ENCODE assay signal across 8 cellular contexts in genomic region chr4:1072830-1073446, GRCh38. TPM values are rescaled to one million over a fixed set of nuclear protein-coding genes. Genes with fewer than 3 reads are reported as not detected.
DNase-seq lines count a peak whose midpoint lies in the region; ATAC-seq, FAIRE-seq and TF ChIP-seq lines count a peak whose summit lies in the region.

No MANE protein-coding gene starts in this region.

- CTCF ChIA-PET in HCT116 (lab: Charles Lee) (interaction anchor here (0.9 kb wide), 1 partner anchor 22 kb away, joined by 3 read pairs; no protein-coding TSS in a partner anchor), Panc1 (lab: Charles Lee) (interaction anchor here (0.6 kb wide), 1 partner anchor 188 kb away, joined by 3 read pairs; no protein-coding TSS in a partner anchor)

- RAD21 ChIA-PET in HCT116 (lab: Charles Lee; ENCODE audit: low non-redundant PET in 1 of 2, low total read pairs in 2 of 2, uncharacterized antibody in 2 of 2, unreplicated experiment in 2 of 2): no interaction called here

- H3K36me3 ChIP-seq in HCT116 (ENCODE audit: control insufficient read depth in 1 of 2, insufficient read depth in 2 of 2, low read length in 2 of 2) (no peaks in the 10 kb centered on the region), Panc1 (ENCODE audit: control insufficient read depth, insufficient read depth, low read length) (no peaks in the 10 kb centered on the region), pancreas (no peaks in the 10 kb centered on the region)

- 21 to 24% methylated on average over 11 of the region's 11 CpGs for WGBS in pancreas, 2 donors

- ATAC-seq in HCT116: peak; percentile 99
- peak; percentile 92 for ATAC-seq in Panc1
- ATAC-seq in pancreas: peak; percentile 89 to 97 (median 94)
- no peak for ATAC-seq in HG02610 (IDR thresholded peaks at IDR 0.05; ENCODE audit: unreplicated experiment)
- no peak for ATAC-seq in HG03039 (IDR thresholded peaks at IDR 0.05; ENCODE audit: unreplicated experiment)

- H3K36me3 Mint-ChIP-seq in CD14-positive monocyte: no peaks in the 10 kb centered on the region

- H3K27ac ChIP-seq in HCT116 (ENCODE audit: low read depth, low read length) (no peak overlapping the region), Panc1 (ENCODE audit: low read length) (no peak overlapping the region), pancreas (peak overlapping the region in 1 of 4 donors; percentile 28)

- H3K4me2 ChIP-seq in HCT116 (ENCODE audit: low read length): peak overlapping the region; percentile 49

- POLR2A ChIA-PET in HCT116 (lab: Charles Lee) (no interaction called here), Panc1 (lab: Charles Lee) (no interaction called here)

- intact Hi-C loops in CD14-positive monocyte (cut with micrococcal nuclease): no loop called here
- intact Hi-C loops in HCT116 (cut with micrococcal nuclease): loop anchor here (2.0 kb wide), 1 partner anchor 196 kb away; no protein-coding TSS in a partner anchor
- intact Hi-C loops in Panc1 (cut with micrococcal nuclease; ENCODE audit: unreplicated experiment): no loop called here
- intact Hi-C loops in pancreas (cut with DNase I): no loop called here

- no peaks in the 10 kb centered on the region for H3K9me3 Mint-ChIP-seq in CD14-positive monocyte

- peaks cover 10 to 27% (median 14%) of the 10 kb centered on the region in 3 donors for H3K27me3 Mint-ChIP-seq in CD14-positive monocyte (ENCODE audit: low read depth in 3 of 3)

- no peaks in the 10 kb centered on the region for H4K20me1 ChIP-seq in HCT116 (ENCODE audit: insufficient read depth)

- no peak for TF ChIP-seq POLR2A in HCT116 (IDR thresholded peaks at IDR 0.05; ENCODE audit: borderline replicate concordance, extremely low read depth, insufficient read depth, insufficient read length)

- TF ChIP-seq RAD21 in HCT116 (IDR thresholded peaks at IDR 0.05; ENCODE audit: low read depth): peak; percentile 60

- H3K4me1 Mint-ChIP-seq in CD14-positive monocyte: peaks cover 6% of the 10 kb centered on the region

- H3K9ac ChIP-seq in HCT116 (ENCODE audit: low read length): no peak overlapping the region

- H3K4me1 ChIP-seq in HCT116 (ENCODE audit: control insufficient read depth in 1 of 2, insufficient read depth in 2 of 2, low read length in 2 of 2): peaks cover 3 to 11% of the 10 kb centered on the region in 2 experiments; a peak in 3 of 4 replicates
- no peaks in the 10 kb centered on the region for H3K4me1 ChIP-seq in Panc1 (ENCODE audit: control insufficient read depth, insufficient read depth, low read length)
- peaks cover 0 to 4% (median 0%) of the 10 kb centered on the region in 3 donors for H3K4me1 ChIP-seq in pancreas

- no peaks in the 10 kb centered on the region for H3K79me2 ChIP-seq in HCT116 (ENCODE audit: insufficient read depth, low read length)

- no peak overlapping the region for H3K4me3 Mint-ChIP-seq in CD14-positive monocyte

- FAIRE-seq in pancreas (lab: Jason Lieb, UNC): no peak

- in situ Hi-C loops in Panc1 (cut with HindIII; ENCODE audit: low pct_unique_long_range_greater_than_20kb, low sequenced_read_pairs): no loop called here

- H3K9me3 ChIP-seq in HCT116 (ENCODE audit: control insufficient read depth in 1 of 2, insufficient read depth in 1 of 2, low read depth in 1 of 2, low read length in 2 of 2): no peaks in the 10 kb centered on the region
- H3K9me3 ChIP-seq in Panc1 (ENCODE audit: control insufficient read depth, insufficient read depth, low read depth, low read length): peaks cover 4% of the 10 kb centered on the region; the same call in 1 of the 2 replicates
- H3K9me3 ChIP-seq in pancreas: no peaks in the 10 kb centered on the region

- H3K9me2 ChIP-seq in HCT116 (ENCODE audit: insufficient read depth): no peaks in the 10 kb centered on the region

- H3K27me3 ChIP-seq in HCT116 (ENCODE audit: insufficient read depth, low read length) (no peaks in the 10 kb centered on the region), Panc1 (ENCODE audit: control insufficient read depth, insufficient read depth, low read length) (no peaks in the 10 kb centered on the region), pancreas (no peaks in the 10 kb centered on the region)

- BruUV-seq in HCT116 (replicated peaks; lab: Mats Ljungman, UMichigan): no TSS peak
- no TSS peak for BruUV-seq in Panc1 (replicated peaks; lab: Mats Ljungman, UMichigan)

- H3K4me3 ChIP-seq in HCT116 (replicated peaks in 1 of 2; ENCODE audit: low read depth in 1 of 2, low read length in 2 of 2) (no peak overlapping the region), Panc1 (ENCODE audit: low read depth in 2 of 2, low read length in 2 of 2) (no peak overlapping the region), pancreas (no peak overlapping the region)

- DNase-seq in CD14-positive monocyte (ENCODE audit: low spot score): peak; percentile 72
- DNase-seq in HCT116 (ENCODE audit: low read depth, low spot score): peak; percentile 71
- DNase-seq in Panc1 (ENCODE audit: low read depth, low spot score): peak; percentile 13
- peak; percentile 33 for DNase-seq in activated effector memory CD4-positive, alpha-beta T cell treated with Interleukin-2 at 50 U/mL for 16 hours
- DNase-seq in foreskin melanocyte: peak; percentile 75
- DNase-seq in pancreas: peak in 5 of 6 donors; percentile 68 to 78 (median 70)

- H3K27ac Mint-ChIP-seq in CD14-positive monocyte: peak overlapping the region in 3 of 7 donors; percentile 4 to 24 (median 5)

- TF ChIP-seq CTCF in CD14-positive monocyte (IDR thresholded peaks at IDR 0.05) (peak; percentile 82), HCT116 (IDR thresholded peaks at IDR 0.05 in 2 of 3, conservative IDR thresholded peaks at IDR 0.05 in 1 of 3; ENCODE audit: borderline replicate concordance in 1 of 3, insufficient read depth in 1 of 3, low read depth in 2 of 3, low read length in 2 of 3) (peak; percentile 60 to 85 (median 73); a peak in 5 of 6 replicates), Panc1 (IDR thresholded peaks at IDR 0.05) (peak; percentile 74), pancreas (IDR thresholded peaks at IDR 0.05) (peak; percentile 46 to 67 (median 58))

- H2AFZ ChIP-seq in HCT116 (ENCODE audit: low read depth, low read length, poor library complexity, severe bottlenecking): peak overlapping the region; percentile 87

TF ChIP-seq in HCT116, 20 proteins besides CTCF, POLR2A, EP300 and RAD21:
- TF ChIP-seq JUND (IDR thresholded peaks at IDR 0.05) (no peak), SP1 (IDR thresholded peaks at IDR 0.05; ENCODE audit: low read depth) (peak; percentile 30; the same call in 1 of the 2 replicates), YY1 (IDR thresholded peaks at IDR 0.05; ENCODE audit: extremely low read depth, insufficient replicate concordance, low read depth, low read length) (peak; percentile 69), EZH2 (IDR thresholded peaks at IDR 0.05) (no peak), FOSL1 (IDR thresholded peaks at IDR 0.05; ENCODE audit: low read depth) (no peak), TCF7L2 (IDR thresholded peaks at IDR 0.05; ENCODE audit: borderline replicate concordance, extremely low read depth, insufficient read depth, insufficient read length) (peak; percentile 78), POLR2AphosphoS5 (IDR thresholded peaks at IDR 0.05; ENCODE audit: low read depth, low read length) (no peak), ZBTB33 (IDR thresholded peaks at IDR 0.05; ENCODE audit: extremely low read depth, insufficient replicate concordance, low read length) (no peak), ATF3 (IDR thresholded peaks at IDR 0.05) (no peak), CBX3 (IDR thresholded peaks at IDR 0.05; ENCODE audit: low read depth) (peak; percentile 64; the same call in 1 of the 2 replicates), SIN3A (IDR thresholded peaks at IDR 0.05; ENCODE audit: low read depth) (no peak), MAX (IDR thresholded peaks at IDR 0.05) (no peak)

RNA-seq across cellular contexts. Expression of gene RNF212, which starts 40.4 kb away (rescaled TPM):
- polyA plus RNA-seq in CD14-positive monocyte (under 1 TPM in 1 of 2 donors, not detected in 1; 0.17 TPM), pancreas (10 to 100 TPM; 19.0 to 40.3 TPM)
- total RNA-seq in HCT116 (2021; ENCODE audit: unreplicated experiment) (not detected), Panc1 (2021; ENCODE audit: unreplicated experiment) (not detected), pancreas (10 to 100 TPM; 12.0 to 28.0 (median 16.8) TPM)
- polyA plus RNA-seq in HCT116 (2012): 0.02 TPM in 1 of 2 replicates, not detected in the other
- not detected for polyA plus RNA-seq in Panc1 (2012; ENCODE audit: insufficient read length)

Comparison
In these comparisons a context has a peak if more than half of its experiments do, and no peak if none do; other contexts are left out.
1. DNase-seq: peak in every context shown above with its lines; median percentile 75 in foreskin melanocyte; 72 in CD14-positive monocyte; 71 in HCT116; 70 in pancreas; 33 in activated effector memory CD4-positive, alpha-beta T cell treated with Interleukin-2 at 50 U/mL for 16 hours; 13 in Panc1.
2. ATAC-seq: peak in HCT116 (single experiment), Panc1 (single experiment) and pancreas (4 of 4); none in HG02610 (single experiment) and HG03039 (single experiment).
3. RNA of gene RNF212, which starts 40.4 kb away (total RNA-seq): 12.0 to 28.0 TPM in pancreas; not detected in HCT116 (single experiment) and not detected in Panc1 (single experiment); every median in the first group is over 10 times any median in the second.
4. Peak in every context shown above with its lines, with median percentiles within 50 percentile points of each other: CTCF ChIP-seq.